13 cellular contexts compared by ENCODE assay signal in the genomic region with DNA sequence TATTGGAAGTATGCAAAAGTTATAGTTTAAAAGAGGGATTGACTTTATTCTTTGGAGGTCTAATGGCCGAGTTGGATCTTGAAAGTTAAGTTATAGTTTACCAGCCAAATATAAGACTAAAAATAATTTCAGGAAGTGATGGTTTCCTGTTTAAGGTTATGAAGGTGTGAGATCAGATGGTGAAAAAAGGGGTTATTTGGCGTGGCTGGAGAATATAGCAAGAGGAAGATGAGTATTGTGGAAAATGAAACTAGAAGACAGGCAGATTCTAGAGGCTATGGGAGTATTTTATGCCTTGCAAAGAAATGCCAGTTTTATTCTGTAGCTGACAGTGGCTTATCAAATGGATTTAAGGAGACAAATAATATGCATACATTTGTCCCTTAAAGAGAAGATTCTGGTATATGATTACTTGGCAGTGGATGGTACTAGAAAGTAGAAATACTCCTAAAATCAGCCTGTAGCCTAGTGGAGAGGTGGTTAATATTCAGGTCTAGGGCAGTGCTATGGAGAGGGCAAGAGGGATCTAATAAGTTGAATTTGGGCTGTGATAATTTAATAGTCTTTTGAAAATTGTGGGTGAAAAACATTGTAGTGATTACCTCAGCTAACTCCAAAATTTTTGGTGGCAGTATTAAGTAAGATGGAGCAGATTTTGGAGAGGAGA.
DNase-seq lines count a peak whose midpoint lies in the region; ATAC-seq and TF ChIP-seq lines count a peak whose summit lies in the region.
"Had no signal": no experiment of that assay in that cellular context is flagged by ENCODE, and none has a peak within 500 bp of the region (broad histone marks: within the 10 kb centered on the region; RNA-seq: fewer than 3 reads in every experiment).

No MANE protein-coding gene starts in this region.

- no peak overlapping the region for H3K9ac ChIP-seq in HCT116 (ENCODE audit: low read length)

- POLR2A ChIA-PET in HCT116 (lab: Charles Lee): no interaction called here

- no peak for ATAC-seq in activated T-cell treated with anti-CD3 and anti-CD28 coated beads, Interleukin-2, amount 50 U/mL, for 72 hours (replicated peaks in 1 of 2)
- no peak for ATAC-seq in HCT116
- ATAC-seq in HG03378 (IDR thresholded peaks at IDR 0.05; ENCODE audit: unreplicated experiment): peak; percentile 92
- ATAC-seq in natural killer cell treated with Interleukin-12 subunit alpha and Interleukin-12 subunit beta and Interleukin-15 and Interleukin-18, amount 100 ng/mL, for 72 hours: no peak
- no peak for ATAC-seq in Right ventricle myocardium inferior

- H3K4me2 ChIP-seq in HCT116 (ENCODE audit: low read length): no peak overlapping the region
- H3K4me2 ChIP-seq: PC-9 had no signal

- TF ChIP-seq POLR2A in HCT116 (IDR thresholded peaks at IDR 0.05; ENCODE audit: borderline replicate concordance, extremely low read depth, insufficient read depth, insufficient read length) (no peak), prostate gland (IDR thresholded peaks at IDR 0.05) (no peak)

- 77% methylated on average over 2 of the region's 2 CpGs for WGBS in prostate gland

- H3K27me3 Mint-ChIP-seq in activated T-cell treated with anti-CD3 and anti-CD28 coated beads, Interleukin-2, amount 50 U/mL, for 72 hours (ENCODE audit: low read depth): no peaks in the 10 kb centered on the region
- no peaks in the 10 kb centered on the region for H3K27me3 Mint-ChIP-seq in activated T-cell treated with anti-CD3 and anti-CD28 coated beads, Interleukin-2, amount 50 U/mL, for 24 hours
- no peaks in the 10 kb centered on the region for H3K27me3 Mint-ChIP-seq in natural killer cell treated with Interleukin-12 subunit alpha and Interleukin-12 subunit beta and Interleukin-15 and Interleukin-18, amount 100 ng/mL, for 72 hours

- H3K79me2 ChIP-seq in HCT116 (ENCODE audit: insufficient read depth, low read length): no peaks in the 10 kb centered on the region

- no peak overlapping the region for H3K4me3 Mint-ChIP-seq in activated T-cell treated with anti-CD3 and anti-CD28 coated beads, Interleukin-2, amount 50 U/mL, for 72 hours
- H3K4me3 Mint-ChIP-seq in activated T-cell treated with anti-CD3 and anti-CD28 coated beads, Interleukin-2, amount 50 U/mL, for 24 hours: no peak overlapping the region
- peak overlapping the region; percentile 16 for H3K4me3 Mint-ChIP-seq in natural killer cell treated with Interleukin-12 subunit alpha and Interleukin-12 subunit beta and Interleukin-15 and Interleukin-18, amount 100 ng/mL, for 72 hours

- H3K27ac ChIP-seq in HCT116 (ENCODE audit: low read depth, low read length): no peak overlapping the region
- H3K27ac ChIP-seq in prostate gland: no peak overlapping the region
- H3K27ac ChIP-seq: brain microvascular endothelial cell, epithelial cell of prostate, PC-9 had no signal

- RAD21 ChIA-PET in HCT116 (lab: Charles Lee; ENCODE audit: low non-redundant PET in 1 of 2, low total read pairs in 2 of 2, uncharacterized antibody in 2 of 2, unreplicated experiment in 2 of 2): no interaction called here

- H3K4me1 ChIP-seq in HCT116 (ENCODE audit: control insufficient read depth in 1 of 2, insufficient read depth in 2 of 2, low read length in 2 of 2) (no peaks in the 10 kb centered on the region), prostate gland (replicated peaks) (no peaks in the 10 kb centered on the region)

- no peak for DNase-seq in activated T-cell treated with anti-CD3 and anti-CD28 coated beads, Interleukin-2, amount 50 U/mL, for 72 hours
- no peak for DNase-seq in activated T-cell treated with anti-CD3 and anti-CD28 coated beads, Interleukin-2, amount 50 U/mL, for 24 hours
- DNase-seq in HCT116 (ENCODE audit: low read depth, low spot score) (no peak), prostate gland (ENCODE audit: low spot score) (no peak), Right ventricle myocardium inferior (ENCODE audit: missing footprints) (no peak), globus pallidus (ENCODE audit: low spot score) (no peak)
- DNase-seq in natural killer cell treated with Interleukin-12 subunit alpha and Interleukin-12 subunit beta and Interleukin-15 and Interleukin-18, amount 100 ng/mL, for 72 hours (ENCODE audit: low spot score): no peak
- DNase-seq: 8988T, brain microvascular endothelial cell, NCI-H2029, PC-9 had no signal

- peak overlapping the region; percentile 10 for H3K27ac Mint-ChIP-seq in activated T-cell treated with anti-CD3 and anti-CD28 coated beads, Interleukin-2, amount 50 U/mL, for 72 hours
- no peak overlapping the region for H3K27ac Mint-ChIP-seq in activated T-cell treated with anti-CD3 and anti-CD28 coated beads, Interleukin-2, amount 50 U/mL, for 24 hours
- no peak overlapping the region for H3K27ac Mint-ChIP-seq in natural killer cell treated with Interleukin-12 subunit alpha and Interleukin-12 subunit beta and Interleukin-15 and Interleukin-18, amount 100 ng/mL, for 72 hours

- H3K36me3 ChIP-seq in HCT116 (ENCODE audit: control insufficient read depth in 1 of 2, insufficient read depth in 2 of 2, low read length in 2 of 2) (no peaks in the 10 kb centered on the region), prostate gland (no peaks in the 10 kb centered on the region)
- H3K36me3 ChIP-seq: brain microvascular endothelial cell had no signal

- BruUV-seq in HCT116 (replicated peaks; lab: Mats Ljungman, UMichigan): no TSS peak

- no peaks in the 10 kb centered on the region for H4K20me1 ChIP-seq in HCT116 (ENCODE audit: insufficient read depth)

- H3K4me3 ChIP-seq in HCT116 (replicated peaks in 1 of 2; ENCODE audit: low read depth in 1 of 2, low read length in 2 of 2): no peak overlapping the region
- no peak overlapping the region for H3K4me3 ChIP-seq in prostate gland
- H3K4me3 ChIP-seq: PC-9 had no signal

- peaks cover 7% of the 10 kb centered on the region in 2 donors for H3K9me3 Mint-ChIP-seq in activated T-cell treated with anti-CD3 and anti-CD28 coated beads, Interleukin-2, amount 50 U/mL, for 72 hours
- H3K9me3 Mint-ChIP-seq in activated T-cell treated with anti-CD3 and anti-CD28 coated beads, Interleukin-2, amount 50 U/mL, for 24 hours: peaks cover 2% of the 10 kb centered on the region
- peaks cover 5% of the 10 kb centered on the region for H3K9me3 Mint-ChIP-seq in natural killer cell treated with Interleukin-12 subunit alpha and Interleukin-12 subunit beta and Interleukin-15 and Interleukin-18, amount 100 ng/mL, for 72 hours

- no peaks in the 10 kb centered on the region for H3K27me3 ChIP-seq in HCT116 (ENCODE audit: insufficient read depth, low read length)
- no peaks in the 10 kb centered on the region for H3K27me3 ChIP-seq in prostate gland (replicated peaks; ENCODE audit: insufficient read depth)
- H3K27me3 ChIP-seq: brain microvascular endothelial cell had no signal

- TF ChIP-seq RAD21 in HCT116 (IDR thresholded peaks at IDR 0.05; ENCODE audit: low read depth): no peak

- no peaks in the 10 kb centered on the region for H3K4me1 Mint-ChIP-seq in activated T-cell treated with anti-CD3 and anti-CD28 coated beads, Interleukin-2, amount 50 U/mL, for 72 hours (ENCODE audit: low read depth)
- no peaks in the 10 kb centered on the region for H3K4me1 Mint-ChIP-seq in activated T-cell treated with anti-CD3 and anti-CD28 coated beads, Interleukin-2, amount 50 U/mL, for 24 hours (ENCODE audit: low read depth)
- H3K4me1 Mint-ChIP-seq in natural killer cell treated with Interleukin-12 subunit alpha and Interleukin-12 subunit beta and Interleukin-15 and Interleukin-18, amount 100 ng/mL, for 72 hours (ENCODE audit: low read depth in 2 of 2): peaks cover 6 to 8% of the 10 kb centered on the region in 2 donors

- CTCF ChIA-PET in HCT116 (lab: Charles Lee): no interaction called here

- no peaks in the 10 kb centered on the region for H3K36me3 Mint-ChIP-seq in activated T-cell treated with anti-CD3 and anti-CD28 coated beads, Interleukin-2, amount 50 U/mL, for 72 hours (ENCODE audit: insufficient read depth in 2 of 2)
- no peaks in the 10 kb centered on the region for H3K36me3 Mint-ChIP-seq in activated T-cell treated with anti-CD3 and anti-CD28 coated beads, Interleukin-2, amount 50 U/mL, for 24 hours (ENCODE audit: low read depth)
- H3K36me3 Mint-ChIP-seq in natural killer cell treated with Interleukin-12 subunit alpha and Interleukin-12 subunit beta and Interleukin-15 and Interleukin-18, amount 100 ng/mL, for 72 hours: no peaks in the 10 kb centered on the region

- H3K9me2 ChIP-seq in HCT116 (ENCODE audit: insufficient read depth): no peaks in the 10 kb centered on the region

- intact Hi-C loops in HCT116 (cut with micrococcal nuclease): no loop called here
- intact Hi-C loops in prostate gland (cut with DNase I): no loop called here
- intact Hi-C loops in Right ventricle myocardium inferior (cut with DNase I): no loop called here

- H2AFZ ChIP-seq in HCT116 (ENCODE audit: low read depth, low read length, poor library complexity, severe bottlenecking): peak overlapping the region; percentile 58
- H2AFZ ChIP-seq: PC-9 had no signal

- TF ChIP-seq CTCF in HCT116 (IDR thresholded peaks at IDR 0.05 in 2 of 3, conservative IDR thresholded peaks at IDR 0.05 in 1 of 3; ENCODE audit: borderline replicate concordance in 1 of 3, insufficient read depth in 1 of 3, low read depth in 2 of 3, low read length in 2 of 3) (no peak), prostate gland (IDR thresholded peaks at IDR 0.05) (no peak)

- H3K9me3 ChIP-seq in HCT116 (ENCODE audit: control insufficient read depth in 1 of 2, insufficient read depth in 1 of 2, low read depth in 1 of 2, low read length in 2 of 2) (no peaks in the 10 kb centered on the region), prostate gland (no peaks in the 10 kb centered on the region)

TF ChIP-seq in HCT116, 20 proteins besides CTCF, POLR2A, EP300 and RAD21:
- TF ChIP-seq EZH2 (IDR thresholded peaks at IDR 0.05): no peak
